22 cellular contexts compared by ENCODE assay signal in genomic region chr5:34460496-34460895, GRCh38.
"Had no signal": no experiment of that assay in that cellular context is flagged by ENCODE, and none has a peak within 500 bp of the region (broad histone marks: within the 10 kb centered on the region; RNA-seq: fewer than 3 reads in every experiment).

No MANE protein-coding gene starts in this region.

- H3K36me3 Mint-ChIP-seq: brain; stimulated activated effector memory CD8-positive, alpha-beta T cell treated with anti-CD3 and anti-CD28 coated beads, Interleukin-12 subunit alpha, Interleukin-12 subunit beta, amount 100 ng/mL, for 72 hours had no signal

- DNase-seq: activated CD4-positive, alpha-beta T cell treated with anti-CD3 and anti-CD28 coated beads, Interleukin-2, amount 50 U/mL, for 4 hours; activated naive CD4-positive, alpha-beta T cell treated with anti-CD3 and anti-CD28 coated beads for 36 hours; activated T-cell treated with anti-CD3 and anti-CD28 coated beads, Interleukin-2, amount 50 U/mL, for 48 hours; central memory CD4-positive, alpha-beta T cell; dorsolateral prefrontal cortex; effector memory CD8-positive, alpha-beta T cell; head of caudate nucleus; islet precursor cell; left cardiac atrium; nephron progenitor cell; right lobe of liver; small intestine; stimulated activated CD4-positive, alpha-beta T cell treated with anti-CD3 and anti-CD28 coated beads, Interleukin-2, amount 100 ng/mL, for 24 hours; stomach; T1000; transverse colon had no signal

- ATAC-seq: effector memory CD8-positive, alpha-beta T cell; gastroesophageal sphincter; left cardiac atrium; right lobe of liver; stimulated activated effector memory CD8-positive, alpha-beta T cell treated with anti-CD3 and anti-CD28 coated beads, Interleukin-12 subunit alpha, Interleukin-12 subunit beta, amount 100 ng/mL, for 72 hours; WTC11 had no signal

- H3K9me3 ChIP-seq: gastroesophageal sphincter, stomach, transverse colon had no signal

- H3K27ac Mint-ChIP-seq: activated naive CD4-positive, alpha-beta T cell treated with anti-CD3 and anti-CD28 coated beads for 36 hours; brain; effector memory CD8-positive, alpha-beta T cell; nephron progenitor cell; stimulated activated effector memory CD8-positive, alpha-beta T cell treated with anti-CD3 and anti-CD28 coated beads, Interleukin-12 subunit alpha, Interleukin-12 subunit beta, amount 100 ng/mL, for 72 hours; T-helper 1 cell treated with Interleukin-12 subunit alpha and Interleukin-12 subunit beta and Interleukin-4 antibody, amounts not matched to agents 30 μg/mL and 1 μg/mL, for 36 hours; WTC11 had no signal

- H3K4me1 ChIP-seq: gastroesophageal sphincter, right lobe of liver, stomach, transverse colon had no signal

- H3K4me3 ChIP-seq: dorsolateral prefrontal cortex, gastroesophageal sphincter, right lobe of liver, stomach, transverse colon had no signal

- H3K4me1 Mint-ChIP-seq: nephron progenitor cell; stimulated activated effector memory CD8-positive, alpha-beta T cell treated with anti-CD3 and anti-CD28 coated beads, Interleukin-12 subunit alpha, Interleukin-12 subunit beta, amount 100 ng/mL, for 72 hours; WTC11 had no signal

- H3K9me3 Mint-ChIP-seq: effector memory CD8-positive, alpha-beta T cell had no signal

- H3K36me3 ChIP-seq: gastroesophageal sphincter, right lobe of liver, stomach, transverse colon had no signal

- H3K4me3 Mint-ChIP-seq: activated naive CD4-positive, alpha-beta T cell treated with anti-CD3 and anti-CD28 coated beads for 36 hours; brain; effector memory CD8-positive, alpha-beta T cell; nephron progenitor cell; stimulated activated effector memory CD8-positive, alpha-beta T cell treated with anti-CD3 and anti-CD28 coated beads, Interleukin-12 subunit alpha, Interleukin-12 subunit beta, amount 100 ng/mL, for 72 hours; T-helper 1 cell treated with Interleukin-12 subunit alpha and Interleukin-12 subunit beta and Interleukin-4 antibody, amounts not matched to agents 30 μg/mL and 1 μg/mL, for 36 hours; WTC11 had no signal

- H3K27me3 ChIP-seq: dorsolateral prefrontal cortex, gastroesophageal sphincter, right lobe of liver, stomach, transverse colon had no signal

- H3K27ac ChIP-seq: dorsolateral prefrontal cortex, epithelial cell of prostate, gastroesophageal sphincter, right lobe of liver, stomach, transverse colon had no signal
